26 cellular contexts compared by ENCODE assay signal in genomic region chr18:38576349-38576748, GRCh38.
DNase-seq lines count a peak whose midpoint lies in the region; ATAC-seq and TF ChIP-seq lines count a peak whose summit lies in the region.
"Had no signal": no experiment of that assay in that cellular context is flagged by ENCODE, and none has a peak within 500 bp of the region (broad histone marks: within the 10 kb centered on the region; RNA-seq: fewer than 3 reads in every experiment).

No MANE protein-coding gene starts in this region.

- H3K4ac ChIP-seq in neuronal stem cell (ENCODE audit: low read length): no peak overlapping the region

- no peak overlapping the region for H3K14ac ChIP-seq in neuronal stem cell (ENCODE audit: low read length)

- TF ChIP-seq CTCF in MM.1S (IDR thresholded peaks at IDR 0.05; ENCODE audit: low read length): no peak
- no peak for TF ChIP-seq CTCF in nephron progenitor cell (IDR thresholded peaks at IDR 0.05)
- TF ChIP-seq CTCF in HFFc6 (IDR thresholded peaks at IDR 0.05): no peak

- H3K4me2 ChIP-seq in MM.1S (ENCODE audit: low read depth, low read length) (peak overlapping the region; percentile 89), neuronal stem cell (ENCODE audit: insufficient read depth, low read length, poor library complexity, severe bottlenecking) (no peak overlapping the region)
- H3K4me2 ChIP-seq: PC-9 had no signal

- H3K27ac ChIP-seq in MM.1S (ENCODE audit: low read length) (peak overlapping the region; percentile 80; the same call in 1 of the 2 replicates), neuronal stem cell (replicated peaks; ENCODE audit: low read length) (no peak overlapping the region)
- H3K27ac ChIP-seq: epithelial cell of prostate, PC-9, tibial nerve had no signal

- H3K27me3 Mint-ChIP-seq in activated naive CD4-positive, alpha-beta T cell treated with anti-CD3 and anti-CD28 coated beads, Interleukin-2, amount 50 U/mL, for 24 hours: no peaks in the 10 kb centered on the region
- H3K27me3 Mint-ChIP-seq in activated naive CD8-positive, alpha-beta T cell: no peaks in the 10 kb centered on the region
- peaks cover 6% of the 10 kb centered on the region for H3K27me3 Mint-ChIP-seq in nephron progenitor cell (ENCODE audit: low read depth, poor library complexity)
- no peaks in the 10 kb centered on the region; the same call in 1 of the 2 replicates for H3K27me3 Mint-ChIP-seq in HFFc6 (ENCODE audit: insufficient read depth)
- H3K27me3 Mint-ChIP-seq: B cell had no signal

- H3K4me1 ChIP-seq in MM.1S (ENCODE audit: low read length): peaks cover 21% of the 10 kb centered on the region
- H3K4me1 ChIP-seq in neuronal stem cell (ENCODE audit: control insufficient read depth in 2 of 2, insufficient read depth in 1 of 2, low read depth in 1 of 2, low read length in 2 of 2): no peaks in the 10 kb centered on the region
- H3K4me1 ChIP-seq: tibial nerve had no signal

- no peak overlapping the region for H2BK120ac ChIP-seq in neuronal stem cell (ENCODE audit: low read depth, low read length)

- peaks cover 16% of the 10 kb centered on the region for H3F3A ChIP-seq in MM.1S (ENCODE audit: insufficient read depth, low read length)

- H4K20me1 ChIP-seq in MM.1S (ENCODE audit: insufficient read depth, low read length): no peaks in the 10 kb centered on the region

- H3K9me2 ChIP-seq in MM.1S (replicated peaks; ENCODE audit: insufficient read depth, low read length): no peaks in the 10 kb centered on the region

- no peak overlapping the region for H4K8ac ChIP-seq in neuronal stem cell (ENCODE audit: low read depth, low read length)

- H3K4me3 Mint-ChIP-seq in activated naive CD4-positive, alpha-beta T cell treated with anti-CD3 and anti-CD28 coated beads, Interleukin-2, amount 50 U/mL, for 24 hours: peak overlapping the region; percentile 71
- H3K4me3 Mint-ChIP-seq in activated naive CD8-positive, alpha-beta T cell: peak overlapping the region; percentile 42
- H3K4me3 Mint-ChIP-seq in nephron progenitor cell: no peak overlapping the region
- no peak overlapping the region for H3K4me3 Mint-ChIP-seq in HFFc6
- H3K4me3 Mint-ChIP-seq: B cell, mesothelial cell of epicardium, nephron had no signal

- no peak for ATAC-seq in HG02870 (IDR thresholded peaks at IDR 0.05; ENCODE audit: unreplicated experiment)
- ATAC-seq: HCT116, right cardiac atrium had no signal

- no peaks in the 10 kb centered on the region for H3K36me3 ChIP-seq in MM.1S (replicated peaks; ENCODE audit: insufficient read depth, low read length)
- H3K36me3 ChIP-seq in neuronal stem cell (replicated peaks in 1 of 2; ENCODE audit: control insufficient read depth in 2 of 2, insufficient read depth in 2 of 2, low read length in 2 of 2): no peaks in the 10 kb centered on the region
- H3K36me3 ChIP-seq: tibial nerve had no signal

- no peaks in the 10 kb centered on the region for H3K9me3 Mint-ChIP-seq in activated naive CD4-positive, alpha-beta T cell treated with anti-CD3 and anti-CD28 coated beads, Interleukin-2, amount 50 U/mL, for 24 hours
- no peaks in the 10 kb centered on the region for H3K9me3 Mint-ChIP-seq in activated naive CD8-positive, alpha-beta T cell (ENCODE audit: low read depth)
- H3K9me3 Mint-ChIP-seq in nephron progenitor cell: peaks cover 4% of the 10 kb centered on the region
- H3K9me3 Mint-ChIP-seq in HFFc6: peaks cover 22% of the 10 kb centered on the region
- H3K9me3 Mint-ChIP-seq: mesothelial cell of epicardium, nephron had no signal

- H2AFZ ChIP-seq in MM.1S (ENCODE audit: low read length): no peak overlapping the region
- peak overlapping the region; percentile 62 for H2AFZ ChIP-seq in neuronal stem cell (ENCODE audit: low read length)
- H2AFZ ChIP-seq: PC-9 had no signal

- H3K4me3 ChIP-seq in MM.1S (ENCODE audit: low read length) (peak overlapping the region; percentile 53), neuronal stem cell (ENCODE audit: low read length in 2 of 2) (no peak overlapping the region)
- H3K4me3 ChIP-seq: PC-9, tibial nerve had no signal

- no CpG with 5 or more reads among the region's 1 CpG for WGBS in neuronal stem cell (ENCODE audit: extremely low coverage in 2 of 2, insufficient read length in 2 of 2, insufficient replicate concordance in 1 of 2), 2 donors

- peaks cover 46% of the 10 kb centered on the region for H3K4me1 Mint-ChIP-seq in activated naive CD4-positive, alpha-beta T cell treated with anti-CD3 and anti-CD28 coated beads, Interleukin-2, amount 50 U/mL, for 24 hours
- H3K4me1 Mint-ChIP-seq in activated naive CD8-positive, alpha-beta T cell (ENCODE audit: low read depth): peaks cover 34% of the 10 kb centered on the region
- no peaks in the 10 kb centered on the region for H3K4me1 Mint-ChIP-seq in nephron progenitor cell
- no peaks in the 10 kb centered on the region for H3K4me1 Mint-ChIP-seq in HFFc6 (ENCODE audit: low read depth)
- H3K4me1 Mint-ChIP-seq: B cell, nephron had no signal

- H3K9me3 ChIP-seq in MM.1S (replicated peaks; ENCODE audit: insufficient read depth, low read length) (no peaks in the 10 kb centered on the region), neuronal stem cell (replicated peaks in 1 of 2; ENCODE audit: control insufficient read depth in 2 of 2, insufficient read depth in 1 of 2, low read depth in 1 of 2, low read length in 2 of 2) (no peaks in the 10 kb centered on the region)
- H3K9me3 ChIP-seq: tibial nerve had no signal

- H3K18ac ChIP-seq in neuronal stem cell (ENCODE audit: low read length): no peak overlapping the region

- H3K9ac ChIP-seq in MM.1S (ENCODE audit: low read length) (peak overlapping the region; percentile 41; the same call in 1 of the 2 replicates), neuronal stem cell (ENCODE audit: low read depth, low read length, poor library complexity) (no peak overlapping the region)

- no peak overlapping the region for H2BK12ac ChIP-seq in neuronal stem cell (ENCODE audit: low read length)

- no peak overlapping the region for H4K91ac ChIP-seq in neuronal stem cell (ENCODE audit: low read depth, low read length, poor library complexity)

- no peak overlapping the region for H2BK15ac ChIP-seq in neuronal stem cell (ENCODE audit: low read length)

- no peaks in the 10 kb centered on the region for H3K79me2 ChIP-seq in MM.1S (ENCODE audit: low read length)

- no peaks in the 10 kb centered on the region for H3K36me3 Mint-ChIP-seq in activated naive CD4-positive, alpha-beta T cell treated with anti-CD3 and anti-CD28 coated beads, Interleukin-2, amount 50 U/mL, for 24 hours
- H3K36me3 Mint-ChIP-seq in activated naive CD8-positive, alpha-beta T cell: no peaks in the 10 kb centered on the region
- H3K36me3 Mint-ChIP-seq in nephron progenitor cell (ENCODE audit: low read depth) (no peaks in the 10 kb centered on the region), HFFc6 (ENCODE audit: low read depth) (no peaks in the 10 kb centered on the region; the same call in 1 of the 2 replicates)
- H3K36me3 Mint-ChIP-seq: mesothelial cell of epicardium had no signal

- peaks cover 1% of the 10 kb centered on the region for H3K79me1 ChIP-seq in neuronal stem cell (ENCODE audit: low read depth, low read length)

- no peak overlapping the region for H3K23ac ChIP-seq in neuronal stem cell (ENCODE audit: low read depth, low read length, poor library complexity)

- H3K27me3 ChIP-seq in MM.1S (replicated peaks; ENCODE audit: insufficient read depth, low read length) (no peaks in the 10 kb centered on the region), neuronal stem cell (ENCODE audit: control insufficient read depth in 3 of 3, insufficient read depth in 3 of 3, low read depth in 1 of 3, low read length in 3 of 3) (no peaks in the 10 kb centered on the region)
- H3K27me3 ChIP-seq: tibial nerve had no signal

- H2BK5ac ChIP-seq in neuronal stem cell (ENCODE audit: low read length): no peak overlapping the region

- peak overlapping the region; percentile 73 for H3K27ac Mint-ChIP-seq in activated naive CD4-positive, alpha-beta T cell treated with anti-CD3 and anti-CD28 coated beads, Interleukin-2, amount 50 U/mL, for 24 hours
- peak overlapping the region; percentile 73 for H3K27ac Mint-ChIP-seq in activated naive CD8-positive, alpha-beta T cell
- H3K27ac Mint-ChIP-seq in nephron progenitor cell (no peak overlapping the region), HFFc6 (no peak overlapping the region)
- H3K27ac Mint-ChIP-seq: B cell, mesothelial cell of epicardium, nephron had no signal

- DNase-seq in activated naive CD4-positive, alpha-beta T cell treated with anti-CD3 and anti-CD28 coated beads, Interleukin-2, amount 50 U/mL, for 16 hours: no peak
- DNase-seq in MM.1S (peak; percentile 72), neuronal stem cell (ENCODE audit: low spot score) (no peak), nephron progenitor cell (no peak), HFFc6 (no peak)
- DNase-seq: activated CD4-positive, alpha-beta T cell treated with anti-CD3 and anti-CD28 coated beads for 4 hours; amniotic stem cell; COR-L47; GF-D8; Karpas-422; NCI-H1694; NCI-H510A; PC-9; posterior cingulate gyrus; right cardiac atrium; Right ventricle myocardium superior; stimulated activated CD4-positive, alpha-beta T cell treated with anti-CD3 and anti-CD28 coated beads, Interleukin-2, amount 100 ng/mL, for 24 hours had no signal

- no peak overlapping the region for H2AK5ac ChIP-seq in neuronal stem cell (ENCODE audit: low read depth, low read length)

Comparison
In these comparisons a context has a peak if more than half of its experiments do, and no peak if none do; other contexts are left out.
1. H3K27ac Mint-ChIP-seq: peak in activated naive CD4-positive, alpha-beta T cell treated with anti-CD3 and anti-CD28 coated beads, Interleukin-2, amount 50 U/mL, for 24 hours (single experiment) and activated naive CD8-positive, alpha-beta T cell (single experiment); none in nephron progenitor cell (single experiment) and HFFc6 (single experiment).
2. H3K4me3 Mint-ChIP-seq: peak in activated naive CD4-positive, alpha-beta T cell treated with anti-CD3 and anti-CD28 coated beads, Interleukin-2, amount 50 U/mL, for 24 hours (single experiment) and activated naive CD8-positive, alpha-beta T cell (single experiment); none in nephron progenitor cell (single experiment) and HFFc6 (single experiment).